8 cellular contexts compared by ENCODE assay signal in genomic region chr1:37752583-37753471, GRCh38. TPM values are rescaled to one million over a fixed set of nuclear protein-coding genes. Genes with fewer than 3 reads are reported as not detected.
DNase-seq lines count a peak whose midpoint lies in the region; TF ChIP-seq lines count a peak whose summit lies in the region.

No MANE protein-coding gene starts in this region.

- intact Hi-C loops in PC-9 (cut with micrococcal nuclease; ENCODE audit: unreplicated experiment) = loop anchor here (10.0 kb wide), 1 partner anchor 58 kb away; the partner anchor contains the start of gene CDCA8
- intact Hi-C loops in dorsolateral prefrontal cortex (cut with DNase I) = loop anchor here in 1 of 2 donors (1.0 kb wide), 1 partner anchor 11 kb away; no protein-coding TSS in a partner anchor

- H3K9ac ChIP-seq in mucosa of rectum (ENCODE audit: low read depth in 1 of 2, low read length in 2 of 2) = peak overlapping the region in 1 of 2 donors; percentile 59

- DNase-seq in ACHN (peak; percentile 41), GM10266 (ENCODE audit: extremely low spot score) (peak; percentile 84), PC-9 (peak; percentile 49 to 70), dorsolateral prefrontal cortex (peak in 2 of 10 donors; percentile 20 to 52), MV-4-11 (lab: John Stamatoyannopoulos, UW) (no peak), cortex of kidney (lab: John Stamatoyannopoulos, UW) (no peak), mucosa of gallbladder (ENCODE audit: low spot score) (no peak)

- POLR2A ChIA-PET in PC-9 (lab: Charles Lee; ENCODE audit: unreplicated experiment) = no interaction called here

- no peaks in the 10 kb centered on the region for H3K4me1 ChIP-seq in PC-9 (replicated peaks; ENCODE audit: insufficient read depth)
- peaks cover 0 to 8% of the 10 kb centered on the region in 2 donors for H3K4me1 ChIP-seq in mucosa of rectum (ENCODE audit: control insufficient read depth in 2 of 2, insufficient read depth in 2 of 2, low read length in 2 of 2)

- no peaks in the 10 kb centered on the region for H3K9me3 ChIP-seq in PC-9 (ENCODE audit: insufficient read depth, low read depth)
- H3K9me3 ChIP-seq in mucosa of rectum (ENCODE audit: control insufficient read depth in 2 of 2, low read length in 2 of 2) = no peaks in the 10 kb centered on the region

- BruUV-seq in PC-9 (replicated peaks; lab: Mats Ljungman, UMichigan) = no TSS peak

- H3K27ac ChIP-seq in PC-9 (no peak overlapping the region), dorsolateral prefrontal cortex (peak overlapping the region in 15 of 59 donors; percentile 2 to 65 (median 39)), mucosa of rectum (ENCODE audit: low read depth in 2 of 2, low read length in 2 of 2) (peak overlapping the region in 1 of 2 donors; percentile 22)

- in situ Hi-C loops in ACHN (cut with HindIII; ENCODE audit: low pct_ligation_motif_present, low pct_unique_long_range_greater_than_20kb, low sequenced_read_pairs) = no loop called here

- no peaks in the 10 kb centered on the region for H3K79me2 ChIP-seq in PC-9 (ENCODE audit: low read depth)

- peaks cover 6% of the 10 kb centered on the region; the same call in 1 of the 2 replicates for H3F3A ChIP-seq in PC-9 (ENCODE audit: insufficient read depth, low read depth)

- no peaks in the 10 kb centered on the region for H3K9me2 ChIP-seq in PC-9 (ENCODE audit: insufficient read depth)

- H4K20me1 ChIP-seq in PC-9 (ENCODE audit: insufficient read depth) = no peaks in the 10 kb centered on the region

- H3K27me3 ChIP-seq in PC-9 (ENCODE audit: insufficient read depth, low read depth) (peaks cover 6% of the 10 kb centered on the region), dorsolateral prefrontal cortex (peaks cover 0 to 21% (median 5%) of the 10 kb centered on the region in 45 donors), mucosa of rectum (ENCODE audit: control insufficient read depth in 2 of 2, insufficient read depth in 2 of 2, low read length in 2 of 2) (peaks cover 14% of the 10 kb centered on the region in 2 donors)

- H3K4me2 ChIP-seq in PC-9 = peak overlapping the region; percentile 81

- peak overlapping the region; percentile 55 for H3K4me3 ChIP-seq in PC-9
- peak overlapping the region; percentile 10 to 66 (median 50) for H3K4me3 ChIP-seq in dorsolateral prefrontal cortex
- peak overlapping the region; percentile 65 to 68 for H3K4me3 ChIP-seq in mucosa of rectum (ENCODE audit: low read length in 2 of 2)

- CTCF ChIA-PET in PC-9 (lab: Charles Lee) = no interaction called here

- peak overlapping the region; percentile 66 for H2AFZ ChIP-seq in PC-9

- TF ChIP-seq CTCF in GM10266 (IDR thresholded peaks at IDR 0.05; ENCODE audit: control insufficient read depth, insufficient read depth, low read depth, missing control alignments) (no peak), PC-9 (conservative IDR thresholded peaks at IDR 0.05) (no peak), dorsolateral prefrontal cortex (IDR thresholded peaks at IDR 0.05 in 54 of 56, conservative IDR thresholded peaks at IDR 0.05 in 2 of 56; ENCODE audit: low read depth in 1 of 56, partially characterized antibody in 56 of 56) (peak in 4 of 56 donors; percentile 10 to 21 (median 14))

- H3K36me3 ChIP-seq in PC-9 (ENCODE audit: low read depth) = no peaks in the 10 kb centered on the region
- H3K36me3 ChIP-seq in mucosa of rectum (ENCODE audit: control insufficient read depth in 2 of 2, insufficient read depth in 2 of 2, low read length in 2 of 2) = no peaks in the 10 kb centered on the region

RNA-seq across cellular contexts. Expression of gene EPHA10, which starts 12.1 kb away (rescaled TPM):
- total RNA-seq in PC-9 (2021) (7.6 and 12.1 TPM in 2 replicates), dorsolateral prefrontal cortex (10 to 100 TPM; 10.7 to 38.2 (median 23.4) TPM), mucosa of gallbladder (8.5 TPM)

RNA-seq across cellular contexts. Expression of gene MANEAL, which starts 40.8 kb away (rescaled TPM):
- 11.3 and 13.1 TPM in 2 replicates for total RNA-seq in PC-9 (2021)
- 10 to 100 TPM; 10.6 to 32.4 (median 23.2) TPM for total RNA-seq in dorsolateral prefrontal cortex
- 6.9 TPM for total RNA-seq in mucosa of gallbladder

RNA-seq across cellular contexts. Expression of gene C1orf122, which starts 54.8 kb away (rescaled TPM):
- total RNA-seq in PC-9 (2021) (51.8 and 75.8 TPM in 2 replicates), dorsolateral prefrontal cortex (100 to 1,000 TPM in 3 of 120 experiments, 10 to 100 TPM in 117; 49.0 to 111 (median 68.1) TPM), mucosa of gallbladder (69.6 TPM)

RNA-seq across cellular contexts. Expression of gene YRDC, which starts 55.2 kb away (rescaled TPM):
- 13.2 and 16.0 TPM in 2 replicates for total RNA-seq in PC-9 (2021)
- total RNA-seq in dorsolateral prefrontal cortex = 10 to 100 TPM in 67 of 120 experiments, 1 to 10 TPM in 53; 6.0 to 15.3 (median 10.2) TPM
- 11.5 TPM for total RNA-seq in mucosa of gallbladder

Comparison
In these comparisons a context has a peak if more than half of its experiments do, and no peak if none do; other contexts are left out.
1. DNase-seq: peak in ACHN (single experiment), GM10266 (single experiment) and PC-9 (2 of 2); none in MV-4-11 (single experiment), cortex of kidney (single experiment) and mucosa of gallbladder (single experiment).
2. Peak in every context shown above with its lines, with median percentiles within 50 percentile points of each other: H3K4me3 ChIP-seq.